ENCODE assay signal across 29 cellular contexts in the genomic region with DNA sequence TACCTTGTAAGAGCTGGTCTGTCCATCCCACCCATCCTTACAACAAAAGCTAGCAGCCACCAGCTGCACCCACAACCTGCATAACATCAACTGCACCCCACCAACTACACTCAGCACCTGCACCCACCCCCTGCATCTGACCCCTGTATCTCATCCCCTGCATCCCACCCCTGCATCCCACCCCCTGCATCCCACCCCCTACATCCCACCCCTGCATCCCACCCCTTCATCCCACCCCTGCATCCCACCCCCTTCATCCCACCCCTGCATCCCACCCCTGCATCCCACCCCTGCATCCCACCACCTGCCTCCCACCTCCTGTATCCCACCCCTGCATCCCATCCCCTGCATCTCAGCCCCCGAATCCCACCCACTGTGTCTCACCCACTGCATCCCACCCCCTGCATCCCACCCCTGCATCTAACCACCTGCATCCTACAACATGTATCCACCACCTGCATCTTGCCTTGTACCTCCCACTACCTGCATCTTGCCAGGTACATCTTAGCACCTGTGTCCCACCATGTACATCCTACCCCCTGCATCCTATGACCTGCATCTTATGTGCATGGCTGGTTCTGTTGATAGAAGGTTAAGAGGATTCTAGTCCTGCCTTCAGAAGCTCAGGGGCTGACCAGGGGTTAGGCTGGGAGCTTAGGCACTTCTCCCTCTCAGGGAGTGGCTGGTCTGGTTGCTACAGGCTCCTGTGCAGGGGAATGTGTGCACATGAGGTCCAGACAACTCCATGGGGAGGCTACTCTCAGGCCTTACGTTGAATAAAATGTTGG. TPM values are rescaled to one million over a fixed set of nuclear protein-coding genes. Genes with fewer than 3 reads are reported as not detected.
DNase-seq lines count a peak whose midpoint lies in the region; ATAC-seq, FAIRE-seq and TF ChIP-seq lines count a peak whose summit lies in the region.
"Had no signal": no experiment of that assay in that cellular context is flagged by ENCODE, and none has a peak within 500 bp of the region (broad histone marks: within the 10 kb centered on the region; RNA-seq: fewer than 3 reads in every experiment).

No MANE protein-coding gene starts in this region.

- ATAC-seq in HepG2, result peak; percentile 34; the same call in 2 of the 3 replicates
- ATAC-seq: CD8-positive, alpha-beta T cell had no signal

- peaks cover 2 to 30% of the 10 kb centered on the region in 2 experiments; a peak in 4 of 5 replicates for H3K27me3 ChIP-seq in HepG2 (ENCODE audit: control insufficient read depth in 1 of 2, insufficient read depth in 2 of 2, low read length in 2 of 2)
- H3K27me3 ChIP-seq: right lobe of liver had no signal

- H4K20me1 ChIP-seq in HepG2 (ENCODE audit: insufficient read depth, low read length), result no peaks in the 10 kb centered on the region

- TF ChIP-seq POLR2A in GM12892 (IDR thresholded peaks at IDR 0.05; ENCODE audit: low read depth, low read length), result no peak
- no peak for TF ChIP-seq POLR2A in HepG2 (IDR thresholded peaks at IDR 0.05; ENCODE audit: insufficient read depth in 1 of 2, low read depth in 2 of 2, low read length in 2 of 2)
- no peak for TF ChIP-seq POLR2A in lower leg skin (IDR thresholded peaks at IDR 0.05)

- CTCF ChIA-PET in HepG2 (lab: Yijun Ruan, JAX; ENCODE audit: low intra/inter-chr PET ratio, low total read pairs), result no interaction called here

- WGBS in HepG2 (ENCODE audit: low lambda C conversion rate), result 2% methylated on average over 2 of the region's 2 CpGs
- 58 to 80% methylated on average over 1 to 2 of the region's 2 CpGs for WGBS in lower leg skin, 2 donors

- peaks cover 37% of the 10 kb centered on the region for H3K9me3 Mint-ChIP-seq in progenitor cell of endocrine pancreas (ENCODE audit: low read depth)
- peaks cover 0 to 8% (median 3%) of the 10 kb centered on the region in 6 donors for H3K9me3 Mint-ChIP-seq in immature natural killer cell
- H3K9me3 Mint-ChIP-seq: type B pancreatic cell had no signal

- no peak overlapping the region for H2AFZ ChIP-seq in HepG2 (ENCODE audit: low read length)

- H3K4me1 ChIP-seq in HepG2 (ENCODE audit: insufficient read depth, low read length), result no peaks in the 10 kb centered on the region
- H3K4me1 ChIP-seq: heart right ventricle, left ventricle myocardium inferior, right lobe of liver, stomach had no signal

- H3K4me1 Mint-ChIP-seq in progenitor cell of endocrine pancreas (ENCODE audit: low read depth) (no peaks in the 10 kb centered on the region), immature natural killer cell (no peaks in the 10 kb centered on the region)
- H3K4me1 Mint-ChIP-seq: activated naive CD8-positive, alpha-beta T cell treated with anti-CD3 and anti-CD28 coated beads, Interleukin-2, amount 10 ng/mL, durations not matched to agents 7 days and 5 days; nephron had no signal

- H3K27ac ChIP-seq in HepG2 (ENCODE audit: extremely low read length, insufficient read depth, low read length), result no peak overlapping the region
- H3K27ac ChIP-seq: 22Rv1, epithelial cell of prostate, heart right ventricle, left ventricle myocardium inferior, right lobe of liver, stomach had no signal

- H3K79me2 ChIP-seq in HepG2 (ENCODE audit: insufficient read depth, low read length), result no peaks in the 10 kb centered on the region

- H3K27me3 Mint-ChIP-seq in progenitor cell of endocrine pancreas, result peaks cover 39% of the 10 kb centered on the region
- peaks cover 5 to 11% (median 8%) of the 10 kb centered on the region in 3 donors for H3K27me3 Mint-ChIP-seq in immature natural killer cell (ENCODE audit: low read depth in 3 of 3)

- no TSS peak for BruUV-seq in HepG2 (replicated peaks; lab: Mats Ljungman, UMichigan)

- peaks cover 12% of the 10 kb centered on the region for H3K9me3 ChIP-seq in HepG2 (ENCODE audit: low read length)
- H3K9me3 ChIP-seq: heart right ventricle, left ventricle myocardium inferior, right lobe of liver had no signal

- H3K27ac Mint-ChIP-seq in progenitor cell of endocrine pancreas (no peak overlapping the region), immature natural killer cell (no peak overlapping the region)
- H3K27ac Mint-ChIP-seq: activated CD4-positive, alpha-beta memory T cell treated with anti-CD3 and anti-CD28 coated beads for 36 hours; activated naive CD8-positive, alpha-beta T cell treated with anti-CD3 and anti-CD28 coated beads, Interleukin-2, amount 10 ng/mL, durations not matched to agents 7 days and 5 days; CD8-positive, alpha-beta T cell; nephron; type B pancreatic cell had no signal

- FAIRE-seq in GM12892 (lab: Jason Lieb, UNC) (no peak), HepG2 (lab: Jason Lieb, UNC) (no peak)
- FAIRE-seq: H54 had no signal

- POLR2A ChIA-PET in HepG2 (lab: Yijun Ruan, JAX), result no interaction called here

- TF ChIP-seq CTCF in HepG2 (CRISPR knock-in tag; IDR thresholded peaks at IDR 0.05), result no peak
- TF ChIP-seq CTCF in progenitor cell of endocrine pancreas (IDR thresholded peaks at IDR 0.05; ENCODE audit: unreplicated experiment), result no peak
- no peak for TF ChIP-seq CTCF in lower leg skin (IDR thresholded peaks at IDR 0.05)

- intact Hi-C loops in HepG2 (cut with micrococcal nuclease; ENCODE audit: unreplicated experiment), result no loop called here
- intact Hi-C loops in lower leg skin (cut with DNase I; ENCODE audit: low total_unique reads), result no loop called here

- TF ChIP-seq EP300 in HepG2 (IDR thresholded peaks at IDR 0.05; ENCODE audit: low read depth in 2 of 2, low read length in 2 of 2) (no peak), HepG2 (CRISPR knock-in tag; IDR thresholded peaks at IDR 0.05; ENCODE audit: borderline replicate concordance) (no peak)

- H3K36me3 Mint-ChIP-seq in progenitor cell of endocrine pancreas (ENCODE audit: insufficient read depth) (no peaks in the 10 kb centered on the region), immature natural killer cell (no peaks in the 10 kb centered on the region)
- H3K36me3 Mint-ChIP-seq: activated CD4-positive, alpha-beta memory T cell treated with anti-CD3 and anti-CD28 coated beads for 36 hours; activated naive CD8-positive, alpha-beta T cell treated with anti-CD3 and anti-CD28 coated beads, Interleukin-2, amount 10 ng/mL, durations not matched to agents 7 days and 5 days; CD8-positive, alpha-beta T cell; type B pancreatic cell had no signal

- H3K4me3 Mint-ChIP-seq in progenitor cell of endocrine pancreas (ENCODE audit: low read depth) (no peak overlapping the region), immature natural killer cell (no peak overlapping the region)
- H3K4me3 Mint-ChIP-seq: activated CD4-positive, alpha-beta memory T cell treated with anti-CD3 and anti-CD28 coated beads for 36 hours; activated naive CD8-positive, alpha-beta T cell treated with anti-CD3 and anti-CD28 coated beads, Interleukin-2, amount 10 ng/mL, durations not matched to agents 7 days and 5 days; CD8-positive, alpha-beta T cell; nephron; type B pancreatic cell had no signal

- H3K4me3 ChIP-seq in HepG2 (replicated peaks in 1 of 3; ENCODE audit: insufficient read depth in 1 of 3, low read depth in 2 of 3, low read length in 3 of 3) (no peak overlapping the region), lower leg skin (ENCODE audit: low read depth, poor library complexity, severe bottlenecking) (no peak overlapping the region)
- H3K4me3 ChIP-seq: heart right ventricle, left ventricle myocardium inferior, right lobe of liver, stomach had no signal

- in situ Hi-C loops in HepG2 (cut with HindIII; ENCODE audit: extremely low pct_ligation_motif_present, low pct_unique_long_range_greater_than_20kb), result no loop called here

- no peak for TF ChIP-seq RAD21 in HepG2 (CRISPR knock-in tag; IDR thresholded peaks at IDR 0.05)

- DNase-seq in DMS53 (lab: John Stamatoyannopoulos, UW) (peak; percentile 50), DMS53 treated with DMSO at 0.1 percent for 48 hours (lab: John Stamatoyannopoulos, UW; ENCODE audit: unreplicated experiment) (no peak), GM12892 (ENCODE audit: insufficient read length) (peak; percentile 62), amniotic stem cell (lab: John Stamatoyannopoulos, UW) (peak; percentile 47), HepG2 (ENCODE audit: low spot score) (no peak), progenitor cell of endocrine pancreas (ENCODE audit: low spot score, unreplicated experiment) (no peak), immature natural killer cell (no peak), lower leg skin (ENCODE audit: low spot score in 2 of 2) (no peak)
- DNase-seq: activated CD4-positive, alpha-beta memory T cell treated with anti-CD3 and anti-CD28 coated beads for 36 hours; activated CD8-positive, alpha-beta memory T cell treated with anti-CD3 and anti-CD28 coated beads, Interleukin-2, amount 50 U/mL, for 48 hours; activated naive CD8-positive, alpha-beta T cell treated with anti-CD3 and anti-CD28 coated beads, Interleukin-2, amount 10 ng/mL, durations not matched to agents 7 days and 5 days; AML-193; GDM1; heart right ventricle; left ventricle myocardium inferior; MV-4-11; NCI-H187; NCI-H526 treated with DMSO at 0.1 percent for 48 hours; SHP77 treated with DMSO at 0.1 percent for 48 hours; stomach had no signal

- no peak overlapping the region for H3K4me2 ChIP-seq in HepG2 (ENCODE audit: low read depth, low read length)

- no peaks in the 10 kb centered on the region for H3K36me3 ChIP-seq in HepG2 (replicated peaks in 1 of 2; ENCODE audit: control insufficient read depth in 1 of 2, insufficient read depth in 2 of 2, low read length in 2 of 2)
- H3K36me3 ChIP-seq: heart right ventricle, left ventricle myocardium inferior, right lobe of liver, stomach had no signal

- H3K9ac ChIP-seq in HepG2 (ENCODE audit: insufficient read depth, low read depth, low read length), result no peak overlapping the region

RNA-seq across cellular contexts. Expression of a gene that starts 9.4 kb away (rescaled TPM):
- polyA plus RNA-seq in GM12892 (2012; ENCODE audit: missing spikeins), result not detected
- total RNA-seq in HepG2 (2016; rRNA removed; fragmentation: Illumina TruSeq; extraction: Trizol) (not detected in 2 replicates), progenitor cell of endocrine pancreas (not detected in 2 replicates), lower leg skin (1 to 10 TPM in 3 of 4 donors, under 1 TPM in 1; 0.17 to 3.6 (median 2.1) TPM)
- not detected in 2 replicates for total RNA-seq in HepG2 (2016; cell fraction: cytosol; rRNA removed; fragmentation: Illumina TruSeq; extraction: Trizol; ENCODE audit: low read depth)
- total RNA-seq in HepG2 (2016; cell fraction: insoluble cytoplasmic fraction; rRNA removed; fragmentation: Illumina TruSeq; extraction: Trizol), result not detected in 2 replicates
- not detected in 2 replicates for total RNA-seq in HepG2 (2016; cell fraction: membrane; rRNA removed; fragmentation: Illumina TruSeq; extraction: Trizol)
- not detected in 2 replicates for total RNA-seq in HepG2 (2016; cell fraction: nucleus; rRNA removed; fragmentation: Illumina TruSeq; extraction: Trizol)
- polyA plus RNA-seq in HepG2 (2011; rRNA removed) (not detected in 2 replicates), immature natural killer cell (not detected)
- 0.04 TPM in 1 of 2 replicates, not detected in the other for polyA plus RNA-seq in HepG2 (2011; cell fraction: cytosol; rRNA removed)
- not detected in 2 replicates for polyA plus RNA-seq in HepG2 (2011; cell fraction: nucleus; rRNA removed)
- polyA plus RNA-seq in HepG2 (2012), result 0.05 TPM in 1 of 2 replicates, not detected in the other
- not detected in 2 replicates for polyA plus RNA-seq in HepG2 (2016; cell fraction: cytosol; fragmentation: Illumina TruSeq; extraction: Trizol; ENCODE audit: low read depth)
- polyA plus RNA-seq in HepG2 (2016; cell fraction: insoluble cytoplasmic fraction; fragmentation: Illumina TruSeq; extraction: Trizol; ENCODE audit: low read depth), result not detected in 2 replicates
- not detected in 2 replicates for polyA plus RNA-seq in HepG2 (2016; cell fraction: membrane; fragmentation: Illumina TruSeq; extraction: Trizol; ENCODE audit: low read depth)
- polyA plus RNA-seq in HepG2 (2016; cell fraction: nucleus; fragmentation: Illumina TruSeq; extraction: Trizol; ENCODE audit: insufficient read depth, low read depth), result not detected in 2 replicates
- polyA minus RNA-seq in HepG2 (2011; rRNA and poly(A)+ RNA removed; ENCODE audit: low replicate concordance), result not detected in 2 replicates
- polyA minus RNA-seq in HepG2 (2011; cell fraction: cytosol; rRNA and poly(A)+ RNA removed), result not detected in 2 replicates
- polyA minus RNA-seq in HepG2 (2011; cell fraction: nucleus; rRNA and poly(A)+ RNA removed), result not detected in 2 replicates
- total RNA-seq: activated CD4-positive, alpha-beta memory T cell treated with anti-CD3 and anti-CD28 coated beads for 36 hours; activated naive CD8-positive, alpha-beta T cell treated with anti-CD3 and anti-CD28 coated beads, Interleukin-2, amount 10 ng/mL, durations not matched to agents 7 days and 5 days; CD8-positive, alpha-beta T cell; fibroblast of villous mesenchyme; heart right ventricle; HT-29; left ventricle myocardium inferior; right lobe of liver; stomach had no signal
- polyA plus RNA-seq: heart right ventricle had no signal

RNA-seq across cellular contexts. Expression of a gene that starts 58.7 kb away (rescaled TPM):
- 1.0 TPM for polyA plus RNA-seq in GM12892 (2012; ENCODE audit: missing spikeins)
- 0.38 TPM in 1 of 2 replicates, not detected in the other for total RNA-seq in HepG2 (2016; rRNA removed; fragmentation: Illumina TruSeq; extraction: Trizol)
- 0.20 TPM in 1 of 2 replicates, not detected in the other for total RNA-seq in HepG2 (2016; cell fraction: cytosol; rRNA removed; fragmentation: Illumina TruSeq; extraction: Trizol; ENCODE audit: low read depth)
- total RNA-seq in HepG2 (2016; cell fraction: insoluble cytoplasmic fraction; rRNA removed; fragmentation: Illumina TruSeq; extraction: Trizol), result 0.09 TPM in 1 of 2 replicates, not detected in the other
- 0.25 TPM in 1 of 2 replicates, not detected in the other for total RNA-seq in HepG2 (2016; cell fraction: membrane; rRNA removed; fragmentation: Illumina TruSeq; extraction: Trizol)
- total RNA-seq in HepG2 (2016; cell fraction: nucleus; rRNA removed; fragmentation: Illumina TruSeq; extraction: Trizol), result not detected in 2 replicates
- polyA plus RNA-seq in HepG2 (2011; rRNA removed), result 0.38 and 0.40 TPM in 2 replicates
- polyA plus RNA-seq in HepG2 (2011; cell fraction: cytosol; rRNA removed), result 0.43 and 0.62 TPM in 2 replicates
- polyA plus RNA-seq in HepG2 (2011; cell fraction: nucleus; rRNA removed), result 0.33 and 0.45 TPM in 2 replicates
- polyA plus RNA-seq in HepG2 (2012), result 0.38 and 0.73 TPM in 2 replicates
- polyA plus RNA-seq in HepG2 (2016; cell fraction: cytosol; fragmentation: Illumina TruSeq; extraction: Trizol; ENCODE audit: low read depth), result not detected in 2 replicates
- not detected in 2 replicates for polyA plus RNA-seq in HepG2 (2016; cell fraction: insoluble cytoplasmic fraction; fragmentation: Illumina TruSeq; extraction: Trizol; ENCODE audit: low read depth)
- polyA plus RNA-seq in HepG2 (2016; cell fraction: membrane; fragmentation: Illumina TruSeq; extraction: Trizol; ENCODE audit: low read depth), result 0.13 TPM in 1 of 2 replicates, not detected in the other
- not detected in 2 replicates for polyA plus RNA-seq in HepG2 (2016; cell fraction: nucleus; fragmentation: Illumina TruSeq; extraction: Trizol; ENCODE audit: insufficient read depth, low read depth)
- polyA minus RNA-seq in HepG2 (2011; rRNA and poly(A)+ RNA removed; ENCODE audit: low replicate concordance), result 0.32 TPM in 1 of 2 replicates, not detected in the other
- 0.69 and 1.3 TPM in 2 replicates for polyA minus RNA-seq in HepG2 (2011; cell fraction: cytosol; rRNA and poly(A)+ RNA removed)
- polyA minus RNA-seq in HepG2 (2011; cell fraction: nucleus; rRNA and poly(A)+ RNA removed), result 0.37 and 1.3 TPM in 2 replicates
- 10.4 TPM in 2 replicates for total RNA-seq in progenitor cell of endocrine pancreas
- polyA plus RNA-seq in immature natural killer cell, result 10 to 100 TPM; 18.9 to 35.8 (median 28.6) TPM
- total RNA-seq in lower leg skin, result 1 to 10 TPM in 1 of 4 donors, under 1 TPM in 1, not detected in 2; 0.59 to 1.5 TPM
- total RNA-seq: HT-29 had no signal

Comparison
In these comparisons a context has a peak if more than half of its experiments do, and no peak if none do; other contexts are left out.
1. DNase-seq: peak in DMS53 (single experiment), GM12892 (single experiment) and amniotic stem cell (single experiment); none in DMS53 treated with DMSO at 0.1 percent for 48 hours (single experiment), HepG2 (single experiment), progenitor cell of endocrine pancreas (single experiment), immature natural killer cell (0 of 3) and lower leg skin (0 of 2).